1 cellular context compared by ENCODE assay signal in genomic region chr21:45528981-45529784, GRCh38.
TF ChIP-seq lines count a peak whose summit lies in the region.

No MANE protein-coding gene starts in this region.

TF ChIP-seq in HepG2, 621 proteins besides CTCF, POLR2A, EP300 and RAD21 (continued from another document and continues in another):
- TF ChIP-seq MTERF4 (CRISPR knock-in tag; IDR thresholded peaks at IDR 0.05) (0 out of 2 replicates have a peak, but pooled peaks have one; percentile 42), ETV5 (CRISPR knock-in tag; IDR thresholded peaks at IDR 0.05; ENCODE audit: borderline replicate concordance) (peak; percentile 77), ZBTB42 (CRISPR knock-in tag; IDR thresholded peaks at IDR 0.05) (no peak), ZNF776 (CRISPR knock-in tag; IDR thresholded peaks at IDR 0.05) (no peak), ZFP36L2 (CRISPR knock-in tag; IDR thresholded peaks at IDR 0.05) (no peak), MIER3 (CRISPR knock-in tag; IDR thresholded peaks at IDR 0.05; ENCODE audit: borderline replicate concordance) (peak; percentile 32; the same call in 1 of the 2 replicates), ZBTB46 (CRISPR knock-in tag; IDR thresholded peaks at IDR 0.05; ENCODE audit: borderline replicate concordance) (peak; percentile 80; the same call in 1 of the 2 replicates), KIAA2018 (CRISPR knock-in tag; IDR thresholded peaks at IDR 0.05; ENCODE audit: borderline replicate concordance) (no peak), ZNF780A (CRISPR knock-in tag; IDR thresholded peaks at IDR 0.05) (peak; percentile 79; the same call in 1 of the 2 replicates), NR2F2 (IDR thresholded peaks at IDR 0.05; ENCODE audit: borderline replicate concordance, low read depth) (peak; percentile 30; the same call in 1 of the 2 replicates), NFE2 (CRISPR knock-in tag; IDR thresholded peaks at IDR 0.05) (no peak), REL (CRISPR knock-in tag; conservative IDR thresholded peaks at IDR 0.05) (no peak), ASH2L (IDR thresholded peaks at IDR 0.05; ENCODE audit: insufficient read length, low read depth, low read length) (peak; percentile 11), NCOA2 (CRISPR knock-in tag; IDR thresholded peaks at IDR 0.05) (peak; percentile 27; the same call in 1 of the 2 replicates), SAP130 (CRISPR knock-in tag; IDR thresholded peaks at IDR 0.05; ENCODE audit: low read depth) (peak; percentile 56), ARID4A (CRISPR knock-in tag; IDR thresholded peaks at IDR 0.05; ENCODE audit: borderline replicate concordance) (peak; percentile 64; the same call in 1 of the 2 replicates), ZNF878 (CRISPR knock-in tag; IDR thresholded peaks at IDR 0.05) (peak; percentile 46; the same call in 1 of the 2 replicates), SALL1 (CRISPR knock-in tag; IDR thresholded peaks at IDR 0.05) (peak; percentile 91), HMGXB3 (CRISPR knock-in tag; IDR thresholded peaks at IDR 0.05; ENCODE audit: borderline replicate concordance) (no peak), NFKB2 (CRISPR knock-in tag; IDR thresholded peaks at IDR 0.05; ENCODE audit: borderline replicate concordance) (peak; percentile 41; the same call in 1 of the 2 replicates)
- TF ChIP-seq, protein P1, sequence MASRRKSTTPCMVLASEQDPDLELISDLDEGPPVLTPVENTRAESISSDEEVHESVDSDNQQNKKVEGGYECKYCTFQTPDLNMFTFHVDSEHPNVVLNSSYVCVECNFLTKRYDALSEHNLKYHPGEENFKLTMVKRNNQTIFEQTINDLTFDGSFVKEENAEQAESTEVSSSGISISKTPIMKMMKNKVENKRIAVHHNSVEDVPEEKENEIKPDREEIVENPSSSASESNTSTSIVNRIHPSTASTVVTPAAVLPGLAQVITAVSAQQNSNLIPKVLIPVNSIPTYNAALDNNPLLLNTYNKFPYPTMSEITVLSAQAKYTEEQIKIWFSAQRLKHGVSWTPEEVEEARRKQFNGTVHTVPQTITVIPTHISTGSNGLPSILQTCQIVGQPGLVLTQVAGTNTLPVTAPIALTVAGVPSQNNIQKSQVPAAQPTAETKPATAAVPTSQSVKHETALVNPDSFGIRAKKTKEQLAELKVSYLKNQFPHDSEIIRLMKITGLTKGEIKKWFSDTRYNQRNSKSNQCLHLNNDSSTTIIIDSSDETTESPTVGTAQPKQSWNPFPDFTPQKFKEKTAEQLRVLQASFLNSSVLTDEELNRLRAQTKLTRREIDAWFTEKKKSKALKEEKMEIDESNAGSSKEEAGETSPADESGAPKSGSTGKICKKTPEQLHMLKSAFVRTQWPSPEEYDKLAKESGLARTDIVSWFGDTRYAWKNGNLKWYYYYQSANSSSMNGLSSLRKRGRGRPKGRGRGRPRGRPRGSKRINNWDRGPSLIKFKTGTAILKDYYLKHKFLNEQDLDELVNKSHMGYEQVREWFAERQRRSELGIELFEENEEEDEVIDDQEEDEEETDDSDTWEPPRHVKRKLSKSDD (CRISPR knock-in tag; IDR thresholded peaks at IDR 0.05; ENCODE audit: low read depth): peak; percentile 43; the same call in 1 of the 2 replicates
- TF ChIP-seq, protein P2, sequence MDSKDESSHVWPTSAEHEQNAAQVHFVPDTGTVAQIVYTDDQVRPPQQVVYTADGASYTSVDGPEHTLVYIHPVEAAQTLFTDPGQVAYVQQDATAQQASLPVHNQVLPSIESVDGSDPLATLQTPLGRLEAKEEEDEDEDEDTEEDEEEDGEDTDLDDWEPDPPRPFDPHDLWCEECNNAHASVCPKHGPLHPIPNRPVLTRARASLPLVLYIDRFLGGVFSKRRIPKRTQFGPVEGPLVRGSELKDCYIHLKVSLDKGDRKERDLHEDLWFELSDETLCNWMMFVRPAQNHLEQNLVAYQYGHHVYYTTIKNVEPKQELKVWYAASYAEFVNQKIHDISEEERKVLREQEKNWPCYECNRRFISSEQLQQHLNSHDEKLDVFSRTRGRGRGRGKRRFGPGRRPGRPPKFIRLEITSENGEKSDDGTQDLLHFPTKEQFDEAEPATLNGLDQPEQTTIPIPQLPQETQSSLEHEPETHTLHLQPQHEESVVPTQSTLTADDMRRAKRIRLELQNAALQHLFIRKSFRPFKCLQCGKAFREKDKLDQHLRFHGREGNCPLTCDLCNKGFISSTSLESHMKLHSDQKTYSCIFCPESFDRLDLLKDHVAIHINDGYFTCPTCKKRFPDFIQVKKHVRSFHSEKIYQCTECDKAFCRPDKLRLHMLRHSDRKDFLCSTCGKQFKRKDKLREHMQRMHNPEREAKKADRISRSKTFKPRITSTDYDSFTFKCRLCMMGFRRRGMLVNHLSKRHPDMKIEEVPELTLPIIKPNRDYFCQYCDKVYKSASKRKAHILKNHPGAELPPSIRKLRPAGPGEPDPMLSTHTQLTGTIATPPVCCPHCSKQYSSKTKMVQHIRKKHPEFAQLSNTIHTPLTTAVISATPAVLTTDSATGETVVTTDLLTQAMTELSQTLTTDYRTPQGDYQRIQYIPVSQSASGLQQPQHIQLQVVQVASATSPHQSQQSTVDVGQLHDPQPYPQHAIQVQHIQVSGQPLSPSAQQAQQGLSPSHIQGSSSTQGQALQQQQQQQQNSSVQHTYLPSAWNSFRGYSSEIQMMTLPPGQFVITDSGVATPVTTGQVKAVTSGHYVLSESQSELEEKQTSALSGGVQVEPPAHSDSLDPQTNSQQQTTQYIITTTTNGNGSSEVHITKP (CRISPR knock-in tag; IDR thresholded peaks at IDR 0.05; ENCODE audit: low read depth): no peak
